32 cellular contexts compared by ENCODE assay signal in genomic region chr6:23696946-23697345, GRCh38.
DNase-seq lines count a peak whose midpoint lies in the region; ATAC-seq and TF ChIP-seq lines count a peak whose summit lies in the region.
"Had no signal": no experiment of that assay in that cellular context is flagged by ENCODE, and none has a peak within 500 bp of the region (broad histone marks: within the 10 kb centered on the region; RNA-seq: fewer than 3 reads in every experiment).

No MANE protein-coding gene starts in this region.

- POLR2A ChIA-PET in HEK293T (lab: Yijun Ruan, JAX) = no interaction called here

- H3K4me1 Mint-ChIP-seq in immature natural killer cell = no peaks in the 10 kb centered on the region
- H3K4me1 Mint-ChIP-seq: T-helper 17 cell had no signal

- H3K9ac ChIP-seq in muscle layer of colon (ENCODE audit: low read length) = no peak overlapping the region
- H3K9ac ChIP-seq: BLaER1 treated with 17β-estradiol and CSF1 and Interleukin-3, amounts not matched to agents 10 nM and 100 nM had no signal

- peak; percentile 31 for ATAC-seq in esophagus mucosa
- ATAC-seq: activated T-cell treated with anti-CD3 and anti-CD28 coated beads, Interleukin-2, amount 50 U/mL, for 72 hours; HepG2; lower lobe of right lung; natural killer cell treated with Interleukin-12 subunit alpha and Interleukin-12 subunit beta and Interleukin-15 and Interleukin-18, amount 100 ng/mL, for 72 hours; T-helper 17 cell had no signal

- H3K9me3 ChIP-seq in muscle layer of colon (ENCODE audit: low read length) = no peaks in the 10 kb centered on the region
- H3K9me3 ChIP-seq: BLaER1 treated with 17β-estradiol and CSF1 and Interleukin-3, amounts not matched to agents 10 nM and 100 nM; lower lobe of right lung; suprapubic skin; upper lobe of left lung had no signal

- H3K27me3 Mint-ChIP-seq in immature natural killer cell (ENCODE audit: low read depth in 3 of 3) = peaks cover 0 to 2% (median 0%) of the 10 kb centered on the region in 3 donors
- H3K27me3 Mint-ChIP-seq: natural killer cell treated with Interleukin-12 subunit alpha and Interleukin-12 subunit beta and Interleukin-15 and Interleukin-18, amount 100 ng/mL, for 72 hours; T-helper 17 cell had no signal

- H3K4me1 ChIP-seq in muscle layer of colon (ENCODE audit: insufficient read depth, low read length) = peaks cover 32% of the 10 kb centered on the region
- H3K4me1 ChIP-seq: BLaER1 treated with 17β-estradiol and CSF1 and Interleukin-3, amounts not matched to agents 10 nM and 100 nM; lower lobe of right lung; suprapubic skin; upper lobe of left lung had no signal

- no peak overlapping the region for H3K4me3 Mint-ChIP-seq in immature natural killer cell
- H3K4me3 Mint-ChIP-seq: activated T-cell treated with anti-CD3 and anti-CD28 coated beads, Interleukin-2, amount 50 U/mL, for 72 hours; natural killer cell treated with Interleukin-12 subunit alpha and Interleukin-12 subunit beta and Interleukin-15 and Interleukin-18, amount 100 ng/mL, for 72 hours; T-helper 17 cell had no signal

- CTCF ChIA-PET in HEK293T (lab: Yijun Ruan, JAX) = no interaction called here

- peak overlapping the region; percentile 37 for H3K27ac ChIP-seq in muscle layer of colon (ENCODE audit: low read depth, low read length)
- H3K27ac ChIP-seq: BLaER1 treated with 17β-estradiol and CSF1 and Interleukin-3, amounts not matched to agents 10 nM and 100 nM; brain microvascular endothelial cell; lower lobe of right lung; PC-9; SK-N-MC; suprapubic skin; upper lobe of left lung had no signal

- H3K9me3 Mint-ChIP-seq in immature natural killer cell = peaks cover 8 to 30% (median 16%) of the 10 kb centered on the region in 6 donors

- DNase-seq in HT1080 (ENCODE audit: low read depth) = peak; percentile 7
- peak; percentile 95 for DNase-seq in NCI-H69 (lab: John Stamatoyannopoulos, UW)
- DNase-seq in immature natural killer cell = no peak
- DNase-seq in HEK293T (ENCODE audit: extremely low spot score) = no peak
- no peak for DNase-seq in activated effector memory CD4-positive, alpha-beta T cell treated with Interleukin-2 at 50 U/mL for 16 hours
- DNase-seq in kidney tubule cell (ENCODE audit: low spot score) = no peak
- DNase-seq: activated CD4-positive, alpha-beta T cell treated with anti-CD3 and anti-CD28 coated beads, Interleukin-2, amount 50 U/mL, for 48 hours; activated CD4-positive, CD25-positive, alpha-beta regulatory T cell treated with anti-CD3 and anti-CD28 coated beads, Interleukin-2, amount 50 U/mL, for 72 hours; activated naive CD4-positive, alpha-beta T cell treated with Interleukin-2 at 50 U/mL for 16 hours; activated T-cell treated with anti-CD3 and anti-CD28 coated beads, Interleukin-2, amount 50 U/mL, for 72 hours; brain microvascular endothelial cell; DMS79; GDM1; HCEC 1CT; Kasumi-1; kidney; lower lobe of right lung; NCI-H1048; NCI-H526 treated with DMSO at 0.1 percent for 48 hours; PC-9; retina; small intestine; stimulated activated naive CD4-positive, alpha-beta T cell; T-helper 17 cell; upper lobe of left lung had no signal

- no peaks in the 10 kb centered on the region for H3K36me3 ChIP-seq in muscle layer of colon (ENCODE audit: insufficient read depth, low read length)
- H3K36me3 ChIP-seq: BLaER1 treated with 17β-estradiol and CSF1 and Interleukin-3, amounts not matched to agents 10 nM and 100 nM; brain microvascular endothelial cell; lower lobe of right lung; suprapubic skin; upper lobe of left lung had no signal

- H3K27me3 ChIP-seq in muscle layer of colon (ENCODE audit: control insufficient read depth in 1 of 2, insufficient read depth in 2 of 2, low read length in 2 of 2) = no peaks in the 10 kb centered on the region
- H3K27me3 ChIP-seq: BLaER1 treated with 17β-estradiol and CSF1 and Interleukin-3, amounts not matched to agents 10 nM and 100 nM; brain microvascular endothelial cell; suprapubic skin; upper lobe of left lung had no signal

- H3K36me3 Mint-ChIP-seq in immature natural killer cell = no peaks in the 10 kb centered on the region

- no peak overlapping the region for H3K27ac Mint-ChIP-seq in immature natural killer cell
- H3K27ac Mint-ChIP-seq: activated T-cell treated with anti-CD3 and anti-CD28 coated beads, Interleukin-2, amount 50 U/mL, for 72 hours; natural killer cell treated with Interleukin-12 subunit alpha and Interleukin-12 subunit beta and Interleukin-15 and Interleukin-18, amount 100 ng/mL, for 72 hours; T-helper 17 cell had no signal

- H3K4me3 ChIP-seq in muscle layer of colon (ENCODE audit: low read depth in 1 of 2, low read length in 2 of 2) = no peak overlapping the region
- H3K4me3 ChIP-seq: BLaER1 treated with 17β-estradiol and CSF1 and Interleukin-3, amounts not matched to agents 10 nM and 100 nM; lower lobe of right lung; PC-9; SK-N-MC; suprapubic skin; upper lobe of left lung had no signal

TF ChIP-seq in HEK293T, 16 proteins besides CTCF, POLR2A, EP300 and RAD21:
- no peak for TF ChIP-seq FOXM1 (IDR thresholded peaks at IDR 0.05; ENCODE audit: borderline replicate concordance)
- TF ChIP-seq L3MBTL2 (conservative IDR thresholded peaks at IDR 0.05) = no peak
- no peak for TF ChIP-seq SUZ12 (IDR thresholded peaks at IDR 0.05)
- TF ChIP-seq TARDBP (IDR thresholded peaks at IDR 0.05) = no peak
- no peak for TF ChIP-seq SP1 (IDR thresholded peaks at IDR 0.05)
- TF ChIP-seq LEF1 (IDR thresholded peaks at IDR 0.05; ENCODE audit: borderline replicate concordance) = no peak
- no peak for TF ChIP-seq ZNF384 (IDR thresholded peaks at IDR 0.05)
- no peak for TF ChIP-seq ARNT (IDR thresholded peaks at IDR 0.05)
- no peak for TF ChIP-seq HDGF (IDR thresholded peaks at IDR 0.05; ENCODE audit: borderline replicate concordance)
- TF ChIP-seq NFRKB (IDR thresholded peaks at IDR 0.05) = no peak
- TF ChIP-seq CTBP1 (IDR thresholded peaks at IDR 0.05; ENCODE audit: borderline replicate concordance) = no peak
- TF ChIP-seq, protein P1, sequence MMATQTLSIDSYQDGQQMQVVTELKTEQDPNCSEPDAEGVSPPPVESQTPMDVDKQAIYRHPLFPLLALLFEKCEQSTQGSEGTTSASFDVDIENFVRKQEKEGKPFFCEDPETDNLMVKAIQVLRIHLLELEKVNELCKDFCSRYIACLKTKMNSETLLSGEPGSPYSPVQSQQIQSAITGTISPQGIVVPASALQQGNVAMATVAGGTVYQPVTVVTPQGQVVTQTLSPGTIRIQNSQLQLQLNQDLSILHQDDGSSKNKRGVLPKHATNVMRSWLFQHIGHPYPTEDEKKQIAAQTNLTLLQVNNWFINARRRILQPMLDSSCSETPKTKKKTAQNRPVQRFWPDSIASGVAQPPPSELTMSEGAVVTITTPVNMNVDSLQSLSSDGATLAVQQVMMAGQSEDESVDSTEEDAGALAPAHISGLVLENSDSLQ (IDR thresholded peaks at IDR 0.05) = no peak
- TF ChIP-seq FOXA1 (IDR thresholded peaks at IDR 0.05) = no peak
- no peak for TF ChIP-seq FOXK2 (IDR thresholded peaks at IDR 0.05)

Comparison
In these comparisons a context has a peak if more than half of its experiments do, and no peak if none do; other contexts are left out.
1. DNase-seq: peak in HT1080 (single experiment) and NCI-H69 (single experiment); none in immature natural killer cell (0 of 3), HEK293T (single experiment), activated effector memory CD4-positive, alpha-beta T cell treated with Interleukin-2 at 50 U/mL for 16 hours (single experiment) and kidney tubule cell (single experiment).